Comparison of ENCODE assay signal across 8 cellular contexts in genomic region chr7:41977165-41977651, GRCh38.
A peak's percentile ranks its signal among the peaks of the same experiment; 100 is the strongest.
DNase-seq lines count a peak whose midpoint lies in the region; FAIRE-seq and TF ChIP-seq lines count a peak whose summit lies in the region.

No MANE protein-coding gene starts in this region.

- no peaks in the 10 kb centered on the region for H3K9me3 Mint-ChIP-seq in activated naive CD4-positive, alpha-beta T cell treated with anti-CD3 and anti-CD28 coated beads for 36 hours
- no peaks in the 10 kb centered on the region for H3K9me3 Mint-ChIP-seq in activated naive CD4-positive, alpha-beta T cell treated with anti-CD3 and anti-CD28 coated beads, Interleukin-2, amount 10 ng/mL, durations not matched to agents 7 days and 5 days
- H3K9me3 Mint-ChIP-seq in neural progenitor cell, result no peaks in the 10 kb centered on the region

- H3K9me3 ChIP-seq in neural progenitor cell (ENCODE audit: low read depth), result no peaks in the 10 kb centered on the region

- TF ChIP-seq CTCF in neural progenitor cell (IDR thresholded peaks at IDR 0.05), result peak; percentile 79

- H2AFZ ChIP-seq in neural progenitor cell (replicated peaks), result no peak overlapping the region

- no peaks in the 10 kb centered on the region for H3K36me3 Mint-ChIP-seq in activated naive CD4-positive, alpha-beta T cell treated with anti-CD3 and anti-CD28 coated beads for 36 hours (ENCODE audit: low read depth)
- H3K36me3 Mint-ChIP-seq in activated naive CD4-positive, alpha-beta T cell treated with anti-CD3 and anti-CD28 coated beads, Interleukin-2, amount 10 ng/mL, durations not matched to agents 7 days and 5 days, result no peaks in the 10 kb centered on the region
- peaks cover 60% of the 10 kb centered on the region for H3K36me3 Mint-ChIP-seq in neural progenitor cell

- H3K4me1 ChIP-seq in neural progenitor cell, result peaks cover 19% of the 10 kb centered on the region

- peak overlapping the region; percentile 44 for H3K27ac ChIP-seq in neural progenitor cell

- H3K36me3 ChIP-seq in neural progenitor cell, result peaks cover 4% of the 10 kb centered on the region

- H3K9ac ChIP-seq in neural progenitor cell, result no peak overlapping the region

- DNase-seq in activated naive CD4-positive, alpha-beta T cell treated with anti-CD3 and anti-CD28 coated beads for 36 hours, result peak; percentile 15
- DNase-seq in activated naive CD4-positive, alpha-beta T cell treated with anti-CD3 and anti-CD28 coated beads, Interleukin-2, amount 10 ng/mL, durations not matched to agents 7 days and 5 days, result no peak
- DNase-seq in RKO (ENCODE audit: low spot score) (peak; percentile 51), fibroblast of gingiva (ENCODE audit: low read depth) (peak; percentile 71), neural progenitor cell (ENCODE audit: low spot score) (peak; percentile 63), NCI-H2107 treated with DMSO at 0.1 percent for 48 hours (lab: John Stamatoyannopoulos, UW; ENCODE audit: unreplicated experiment) (no peak), GM19239 (ENCODE audit: insufficient read length, low spot score) (no peak), NCI-H1930 (lab: John Stamatoyannopoulos, UW) (no peak)

- no peak overlapping the region for H3K4me3 ChIP-seq in neural progenitor cell

- intact Hi-C loops in activated naive CD4-positive, alpha-beta T cell treated with anti-CD3 and anti-CD28 coated beads for 36 hours (cut with micrococcal nuclease), result loop anchor here (2.0 to 5.0 kb wide), 2 partner anchors 865 to 900 kb away; no protein-coding TSS in a partner anchor

- no peak for FAIRE-seq in GM19239 (lab: Jason Lieb, UNC)

- CTCF ChIA-PET in activated naive CD4-positive, alpha-beta T cell treated with anti-CD3 and anti-CD28 coated beads for 36 hours (lab: Charles Lee), result interaction anchor here (0.6 to 3.4 kb wide), 10 partner anchors 16 to 1462 kb away, joined by 3 to 21 read pairs (median 3); no protein-coding TSS in a partner anchor
- CTCF ChIA-PET in activated naive CD4-positive, alpha-beta T cell treated with anti-CD3 and anti-CD28 coated beads, Interleukin-2, amount 10 ng/mL, durations not matched to agents 7 days and 5 days (lab: Charles Lee), result interaction anchor here (1.0 to 2.8 kb wide), 8 partner anchors 14 to 1479 kb away, joined by 3 to 13 read pairs (median 3); no protein-coding TSS in a partner anchor

- no peaks in the 10 kb centered on the region for H3K4me1 Mint-ChIP-seq in activated naive CD4-positive, alpha-beta T cell treated with anti-CD3 and anti-CD28 coated beads for 36 hours (ENCODE audit: low read depth)
- H3K4me1 Mint-ChIP-seq in activated naive CD4-positive, alpha-beta T cell treated with anti-CD3 and anti-CD28 coated beads, Interleukin-2, amount 10 ng/mL, durations not matched to agents 7 days and 5 days, result peaks cover 3% of the 10 kb centered on the region
- peaks cover 42% of the 10 kb centered on the region for H3K4me1 Mint-ChIP-seq in neural progenitor cell

- H3K4me3 Mint-ChIP-seq in activated naive CD4-positive, alpha-beta T cell treated with anti-CD3 and anti-CD28 coated beads for 36 hours, result no peak overlapping the region
- no peak overlapping the region for H3K4me3 Mint-ChIP-seq in activated naive CD4-positive, alpha-beta T cell treated with anti-CD3 and anti-CD28 coated beads, Interleukin-2, amount 10 ng/mL, durations not matched to agents 7 days and 5 days
- H3K4me3 Mint-ChIP-seq in neural progenitor cell, result no peak overlapping the region

- peaks cover 9% of the 10 kb centered on the region for H3K27me3 Mint-ChIP-seq in activated naive CD4-positive, alpha-beta T cell treated with anti-CD3 and anti-CD28 coated beads for 36 hours (ENCODE audit: low read depth)
- H3K27me3 Mint-ChIP-seq in activated naive CD4-positive, alpha-beta T cell treated with anti-CD3 and anti-CD28 coated beads, Interleukin-2, amount 10 ng/mL, durations not matched to agents 7 days and 5 days, result peaks cover 17% of the 10 kb centered on the region
- H3K27me3 Mint-ChIP-seq in neural progenitor cell (ENCODE audit: insufficient read depth, low read depth), result peaks cover 2% of the 10 kb centered on the region

- peaks cover 41% of the 10 kb centered on the region for H4K20me1 ChIP-seq in neural progenitor cell (ENCODE audit: low read depth)

- H3K4me2 ChIP-seq in neural progenitor cell, result peak overlapping the region; percentile 4

- peaks cover 7% of the 10 kb centered on the region for H3K79me2 ChIP-seq in neural progenitor cell (ENCODE audit: low read depth)

- no peak overlapping the region for H3K27ac Mint-ChIP-seq in activated naive CD4-positive, alpha-beta T cell treated with anti-CD3 and anti-CD28 coated beads for 36 hours
- no peak overlapping the region for H3K27ac Mint-ChIP-seq in activated naive CD4-positive, alpha-beta T cell treated with anti-CD3 and anti-CD28 coated beads, Interleukin-2, amount 10 ng/mL, durations not matched to agents 7 days and 5 days
- peak overlapping the region; percentile 85 for H3K27ac Mint-ChIP-seq in neural progenitor cell

- no peaks in the 10 kb centered on the region for H3K27me3 ChIP-seq in neural progenitor cell

- H3F3A ChIP-seq in neural progenitor cell (ENCODE audit: low read depth), result peaks cover 21% of the 10 kb centered on the region

Comparison
In these comparisons a context has a peak if more than half of its experiments do, and no peak if none do; other contexts are left out.
1. DNase-seq: peak in activated naive CD4-positive, alpha-beta T cell treated with anti-CD3 and anti-CD28 coated beads for 36 hours (single experiment), RKO (single experiment), fibroblast of gingiva (single experiment) and neural progenitor cell (single experiment); none in activated naive CD4-positive, alpha-beta T cell treated with anti-CD3 and anti-CD28 coated beads, Interleukin-2, amount 10 ng/mL, durations not matched to agents 7 days and 5 days (single experiment), NCI-H2107 treated with DMSO at 0.1 percent for 48 hours (single experiment), GM19239 (single experiment) and NCI-H1930 (0 of 2).